ENCODE assay signal across 1 cellular context in the genomic region with DNA sequence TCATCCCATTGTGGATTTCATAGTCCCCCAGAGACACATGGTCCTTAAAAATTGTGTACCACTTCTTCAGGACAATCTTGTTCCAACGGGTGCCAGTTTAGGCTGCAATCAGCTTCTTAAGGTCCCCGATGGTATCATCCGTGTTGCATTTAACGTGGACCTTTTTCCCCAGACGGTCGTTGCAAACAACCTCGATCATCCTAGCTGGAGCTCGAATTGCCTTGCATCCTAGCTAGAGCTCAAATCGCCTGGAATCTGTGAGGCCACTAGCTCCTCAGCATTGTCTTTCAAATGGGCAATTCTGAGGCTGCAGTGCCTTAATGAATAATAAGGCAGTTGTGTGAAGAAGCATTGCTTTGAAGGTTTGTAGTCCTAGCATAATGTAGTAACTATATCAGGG.
A peak's percentile ranks its signal among the peaks of the same experiment; 100 is the strongest.
TF ChIP-seq lines count a peak whose summit lies in the region.

No MANE protein-coding gene starts in this region.

TF ChIP-seq in GM23338, 12 proteins besides CTCF, POLR2A, EP300 and RAD21 (continued from another document):
- TF ChIP-seq, protein P1, sequence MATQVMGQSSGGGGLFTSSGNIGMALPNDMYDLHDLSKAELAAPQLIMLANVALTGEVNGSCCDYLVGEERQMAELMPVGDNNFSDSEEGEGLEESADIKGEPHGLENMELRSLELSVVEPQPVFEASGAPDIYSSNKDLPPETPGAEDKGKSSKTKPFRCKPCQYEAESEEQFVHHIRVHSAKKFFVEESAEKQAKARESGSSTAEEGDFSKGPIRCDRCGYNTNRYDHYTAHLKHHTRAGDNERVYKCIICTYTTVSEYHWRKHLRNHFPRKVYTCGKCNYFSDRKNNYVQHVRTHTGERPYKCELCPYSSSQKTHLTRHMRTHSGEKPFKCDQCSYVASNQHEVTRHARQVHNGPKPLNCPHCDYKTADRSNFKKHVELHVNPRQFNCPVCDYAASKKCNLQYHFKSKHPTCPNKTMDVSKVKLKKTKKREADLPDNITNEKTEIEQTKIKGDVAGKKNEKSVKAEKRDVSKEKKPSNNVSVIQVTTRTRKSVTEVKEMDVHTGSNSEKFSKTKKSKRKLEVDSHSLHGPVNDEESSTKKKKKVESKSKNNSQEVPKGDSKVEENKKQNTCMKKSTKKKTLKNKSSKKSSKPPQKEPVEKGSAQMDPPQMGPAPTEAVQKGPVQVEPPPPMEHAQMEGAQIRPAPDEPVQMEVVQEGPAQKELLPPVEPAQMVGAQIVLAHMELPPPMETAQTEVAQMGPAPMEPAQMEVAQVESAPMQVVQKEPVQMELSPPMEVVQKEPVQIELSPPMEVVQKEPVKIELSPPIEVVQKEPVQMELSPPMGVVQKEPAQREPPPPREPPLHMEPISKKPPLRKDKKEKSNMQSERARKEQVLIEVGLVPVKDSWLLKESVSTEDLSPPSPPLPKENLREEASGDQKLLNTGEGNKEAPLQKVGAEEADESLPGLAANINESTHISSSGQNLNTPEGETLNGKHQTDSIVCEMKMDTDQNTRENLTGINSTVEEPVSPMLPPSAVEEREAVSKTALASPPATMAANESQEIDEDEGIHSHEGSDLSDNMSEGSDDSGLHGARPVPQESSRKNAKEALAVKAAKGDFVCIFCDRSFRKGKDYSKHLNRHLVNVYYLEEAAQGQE (IDR thresholded peaks at IDR 0.05; ENCODE audit: unreplicated experiment), result no peak
- TF ChIP-seq CREB1 (CRISPR knock-in tag; IDR thresholded peaks at IDR 0.05; ENCODE audit: low read depth) (no peak), ZNF331 (CRISPR knock-in tag; IDR thresholded peaks at IDR 0.05; ENCODE audit: low read depth) (no peak), POLR2AphosphoS5 (IDR thresholded peaks at IDR 0.05; ENCODE audit: low read depth) (0 out of 2 replicates have a peak, but pooled peaks have one; percentile 34)
